ENCODE assay signal across 26 cellular contexts in genomic region chr10:42941790-42942189, GRCh38.
DNase-seq lines count a peak whose midpoint lies in the region; ATAC-seq, FAIRE-seq and TF ChIP-seq lines count a peak whose summit lies in the region.
"Had no signal": no experiment of that assay in that cellular context is flagged by ENCODE, and none has a peak within 500 bp of the region (broad histone marks: within the 10 kb centered on the region; RNA-seq: fewer than 3 reads in every experiment).

No MANE protein-coding gene starts in this region.

- no peak overlapping the region for H2AFZ ChIP-seq in SK-N-SH (ENCODE audit: low read depth)
- H2AFZ ChIP-seq in H1 (ENCODE audit: low read length) = no peak overlapping the region
- H2AFZ ChIP-seq: GM23248 had no signal

- H3K4me1 ChIP-seq in SK-N-SH (ENCODE audit: control insufficient read depth in 1 of 2, insufficient read depth in 2 of 2, low read depth in 1 of 2, low read length in 1 of 2) (peaks cover 0 to 48% of the 10 kb centered on the region in 2 experiments; a peak in 2 of 4 replicates), H1 (replicated peaks in 1 of 4; ENCODE audit: control insufficient read depth in 3 of 4, insufficient read depth in 4 of 4, low read length in 3 of 4) (no peaks in the 10 kb centered on the region; a peak in 1 of 7 replicates), spleen (peaks cover 0 to 13% (median 5%) of the 10 kb centered on the region in 6 donors)
- H3K4me1 ChIP-seq: HAP-1 had no signal

- no peak overlapping the region for H3K4ac ChIP-seq in H1 (replicated peaks; ENCODE audit: insufficient read length, low read depth, low read length)

- intact Hi-C loops in spleen (cut with DNase I; ENCODE audit: low total_unique reads) = no loop called here

- H3K4me2 ChIP-seq in SK-N-SH (no peak overlapping the region), H1 (ENCODE audit: insufficient read depth in 1 of 2, low read depth in 2 of 2, low read length in 2 of 2) (no peak overlapping the region)

- no peak for FAIRE-seq in H1 (lab: Jason Lieb, UNC)
- FAIRE-seq: GM18507, K562 had no signal

- H3K79me2 ChIP-seq in SK-N-SH (ENCODE audit: insufficient read depth) (no peaks in the 10 kb centered on the region), H1 (ENCODE audit: control insufficient read depth in 1 of 2, insufficient read depth in 2 of 2, low read length in 2 of 2) (no peaks in the 10 kb centered on the region)

- no peak overlapping the region for H2AK5ac ChIP-seq in H1 (ENCODE audit: low read depth, low read length)

- H3K9ac ChIP-seq in SK-N-SH (no peak overlapping the region), H1 (replicated peaks in 1 of 4; ENCODE audit: extremely low read depth in 1 of 4, low read depth in 3 of 4, low read length in 3 of 4) (no peak overlapping the region)
- H3K9ac ChIP-seq: GM23248 had no signal

- H3K56ac ChIP-seq in H1 (replicated peaks; ENCODE audit: insufficient read length, low read depth, low read length) = no peak overlapping the region

- H2BK20ac ChIP-seq in H1 (ENCODE audit: low read length) = no peak overlapping the region

- H3K23ac ChIP-seq in H1 (ENCODE audit: insufficient read length) = no peak overlapping the region

- H3F3A ChIP-seq in SK-N-SH (replicated peaks; ENCODE audit: insufficient read depth) = no peaks in the 10 kb centered on the region

- no peaks in the 10 kb centered on the region for H3K9me2 ChIP-seq in SK-N-SH

- no peaks in the 10 kb centered on the region for H4K20me1 ChIP-seq in SK-N-SH (ENCODE audit: insufficient read depth)
- no peaks in the 10 kb centered on the region for H4K20me1 ChIP-seq in H1 (replicated peaks in 1 of 2; ENCODE audit: control insufficient read depth in 1 of 2, insufficient read depth in 2 of 2, low read length in 2 of 2)

- H3K18ac ChIP-seq in H1 (ENCODE audit: extremely low read depth, low read length) = no peak overlapping the region

- no peaks in the 10 kb centered on the region for H3K23me2 ChIP-seq in H1 (ENCODE audit: low read depth, low read length)

- no peaks in the 10 kb centered on the region for H3K36me3 ChIP-seq in SK-N-SH (replicated peaks in 1 of 2; ENCODE audit: control insufficient read depth in 1 of 2, insufficient read depth in 2 of 2, low read length in 1 of 2)
- H3K36me3 ChIP-seq in H1 (ENCODE audit: control insufficient read depth in 2 of 4, insufficient read depth in 4 of 4, low read length in 3 of 4) = no peaks in the 10 kb centered on the region
- no peaks in the 10 kb centered on the region for H3K36me3 ChIP-seq in spleen
- H3K36me3 ChIP-seq: HAP-1 had no signal

- H3K14ac ChIP-seq in H1 (ENCODE audit: insufficient read length) = no peak overlapping the region

- TF ChIP-seq POLR2A in H1 (IDR thresholded peaks at IDR 0.05; ENCODE audit: control extremely low read depth in 1 of 2, low read depth in 2 of 2, low read length in 2 of 2) = no peak
- no peak for TF ChIP-seq POLR2A in spleen (IDR thresholded peaks at IDR 0.05)

- no peak overlapping the region for H4K5ac ChIP-seq in H1 (ENCODE audit: insufficient read length, low read depth, low read length)

- H2BK120ac ChIP-seq in H1 (replicated peaks; ENCODE audit: low read depth, low read length) = no peak overlapping the region

- H3K9me3 ChIP-seq in SK-N-SH (no peaks in the 10 kb centered on the region), H1 (ENCODE audit: insufficient read depth in 2 of 2, low read depth in 1 of 2, low read length in 1 of 2) (no peaks in the 10 kb centered on the region), spleen (no peaks in the 10 kb centered on the region)
- H3K9me3 ChIP-seq: HAP-1 had no signal

- H2BK15ac ChIP-seq in H1 (ENCODE audit: low read length) = no peak overlapping the region

- TF ChIP-seq EP300 in SK-N-SH (IDR thresholded peaks at IDR 0.05; ENCODE audit: borderline replicate concordance in 1 of 2, low read depth in 1 of 2, low read length in 1 of 2) (no peak), H1 (IDR thresholded peaks at IDR 0.05; ENCODE audit: borderline replicate concordance in 1 of 2, low read depth in 2 of 2, low read length in 2 of 2) (no peak)

- ATAC-seq in SK-N-SH treated with all-trans-retinoic acid at 6 μM for 48 hours (peak; percentile 6; the same call in 2 of the 3 replicates), HG02588 (IDR thresholded peaks at IDR 0.05; ENCODE audit: unreplicated experiment) (no peak), GM21619 (IDR thresholded peaks at IDR 0.05; ENCODE audit: unreplicated experiment) (no peak)
- ATAC-seq: K562 had no signal

- no peak for TF ChIP-seq CTCF in SK-N-SH (IDR thresholded peaks at IDR 0.05)
- TF ChIP-seq CTCF in H1 (IDR thresholded peaks at IDR 0.05; ENCODE audit: control extremely low read depth in 1 of 3, insufficient read depth in 1 of 3, low read depth in 1 of 3, low read length in 3 of 3) = no peak
- TF ChIP-seq CTCF in spleen (IDR thresholded peaks at IDR 0.05 in 8 of 11, conservative IDR thresholded peaks at IDR 0.05 in 3 of 11) = no peak

- peak overlapping the region; percentile 22; the same call in 1 of the 2 replicates for H4K8ac ChIP-seq in H1 (ENCODE audit: extremely low read depth, insufficient read depth, low read length)

- H3K79me1 ChIP-seq in H1 (ENCODE audit: low read depth, low read length) = no peaks in the 10 kb centered on the region

- no peak for TF ChIP-seq RAD21 in SK-N-SH (IDR thresholded peaks at IDR 0.05; ENCODE audit: low read length)
- TF ChIP-seq RAD21 in H1 (IDR thresholded peaks at IDR 0.05 in 1 of 2, conservative IDR thresholded peaks at IDR 0.05 in 1 of 2; ENCODE audit: low read depth in 2 of 2, low read length in 2 of 2) = no peak

- no peaks in the 10 kb centered on the region for H3K27me3 ChIP-seq in SK-N-SH (ENCODE audit: insufficient read depth)
- H3K27me3 ChIP-seq in H1 (replicated peaks in 1 of 4; ENCODE audit: control insufficient read depth in 3 of 4, extremely low read depth in 1 of 4, insufficient read depth in 3 of 4, low read length in 3 of 4) = no peaks in the 10 kb centered on the region; a peak in 2 of 7 replicates
- H3K27me3 ChIP-seq in spleen (replicated peaks in 1 of 7) = peaks cover 0 to 9% (median 0%) of the 10 kb centered on the region in 7 donors

- POLR2A ChIA-PET in SK-N-SH (lab: Yijun Ruan, JAX) = interaction anchor here (0.5 to 1.8 kb wide), 5 partner anchors 29 to 118 kb away, joined by 3 to 12 read pairs (median 3); no protein-coding TSS in a partner anchor
- POLR2A ChIA-PET in H1 (lab: Charles Lee; ENCODE audit: partially characterized antibody) = no interaction called here

- H3K27ac ChIP-seq in SK-N-SH (ENCODE audit: low read depth in 2 of 2, low read length in 1 of 2) (peak overlapping the region in 1 of 2 experiments; percentile 83; a peak in 2 of 4 replicates), H1 (ENCODE audit: low read depth, low read length) (no peak overlapping the region), spleen (no peak overlapping the region)
- H3K27ac ChIP-seq: 22Rv1, GM23248, RWPE1, SK-N-MC had no signal

- H3K4me3 ChIP-seq in SK-N-SH (ENCODE audit: low read depth in 2 of 2, low read length in 1 of 2) (no peak overlapping the region), H1 (ENCODE audit: extremely low read depth in 1 of 4, insufficient read depth in 2 of 4, low read depth in 3 of 4, low read length in 4 of 4) (no peak overlapping the region), spleen (no peak overlapping the region)
- H3K4me3 ChIP-seq: GM23248, HAP-1, K562, SK-N-MC had no signal

- no peak overlapping the region for H4K91ac ChIP-seq in H1 (replicated peaks; ENCODE audit: insufficient read length, low read length)

- DNase-seq in SK-N-SH (no peak), ELF-1 (ENCODE audit: low read depth, low spot score) (peak; percentile 0), H1 (ENCODE audit: low read depth in 1 of 2, low spot score in 2 of 2) (peak in 1 of 2 experiments; percentile 33), spleen (peak; percentile 49), cerebellum (ENCODE audit: low spot score) (no peak)
- DNase-seq: Calu3, DMS79 treated with DMSO at 0.1 percent for 48 hours, GM23248, Kasumi-1, NCI-H1436, NCI-H187, NCI-H2081 treated with DMSO at 0.1 percent for 48 hours, NCI-H2171, NCI-H226, NCI-H510A, NCI-H69, SHP77 had no signal

- CTCF ChIA-PET in SK-N-SH (lab: Yijun Ruan, JAX) (interaction anchor here (1.4 to 2.6 kb wide), 3 partner anchors 21 to 137 kb away, joined by 3 to 11 read pairs (median 4); no protein-coding TSS in a partner anchor), H1 (lab: Charles Lee; ENCODE audit: partially characterized antibody) (interaction anchor here (1.2 to 3.6 kb wide), 4 partner anchors 9 to 137 kb away, joined by 3 to 17 read pairs (median 5); no protein-coding TSS in a partner anchor)

- H2BK12ac ChIP-seq in H1 (ENCODE audit: low read depth, low read length) = no peak overlapping the region

- H2BK5ac ChIP-seq in H1 (ENCODE audit: low read depth, low read length) = no peak overlapping the region

- 83% methylated on average over 4 of the region's 5 CpGs for WGBS in SK-N-SH (ENCODE audit: low lambda C conversion rate)
- 97% methylated on average over 5 of the region's 5 CpGs; no CpG with 5 or more reads in 1 of the 2 experiments for WGBS in H1 (ENCODE audit: extremely low coverage in 1 of 2, insufficient coverage in 1 of 2, insufficient read length in 1 of 2, insufficient replicate concordance in 2 of 2, low coverage in 1 of 2, low lambda C conversion rate in 2 of 2, missing lambda C conversion rate in 1 of 2), 2 experiments
- 72 to 100% (median 81%) methylated on average over 1 to 5 of the region's 5 CpGs for WGBS in spleen, 5 donors

TF ChIP-seq in SK-N-SH treated with all-trans-retinoic acid at 6 μM for 48 hours, 23 proteins besides CTCF, POLR2A, EP300 and RAD21 (continues in another document):
- no peak for TF ChIP-seq GLIS3 (CRISPR knock-in tag; IDR thresholded peaks at IDR 0.05)
- TF ChIP-seq ZNF8 (CRISPR knock-in tag; IDR thresholded peaks at IDR 0.05) = no peak
- TF ChIP-seq RARB (CRISPR knock-in tag; IDR thresholded peaks at IDR 0.05) = no peak
- no peak for TF ChIP-seq PPARA (CRISPR knock-in tag; IDR thresholded peaks at IDR 0.05; ENCODE audit: borderline replicate concordance)
- no peak for TF ChIP-seq ISL1 (CRISPR knock-in tag; IDR thresholded peaks at IDR 0.05)
- TF ChIP-seq ZNF565 (CRISPR knock-in tag; conservative IDR thresholded peaks at IDR 0.05; ENCODE audit: low read depth) = no peak

TF ChIP-seq in SK-N-SH, 30 proteins besides CTCF, POLR2A, EP300 and RAD21:
- no peak for TF ChIP-seq SMC3 (IDR thresholded peaks at IDR 0.05; ENCODE audit: low read depth, low read length)
- no peak for TF ChIP-seq GABPA (IDR thresholded peaks at IDR 0.05; ENCODE audit: low read depth)

TF ChIP-seq in H1, 55 proteins besides CTCF, POLR2A, EP300 and RAD21:
- no peak for TF ChIP-seq E2F6 (IDR thresholded peaks at IDR 0.05)
- no peak for TF ChIP-seq MAFK (IDR thresholded peaks at IDR 0.05; ENCODE audit: low read depth, low read length)
- TF ChIP-seq SIRT6 (IDR thresholded peaks at IDR 0.05; ENCODE audit: low read length) = no peak
- TF ChIP-seq EZH2 (IDR thresholded peaks at IDR 0.05; ENCODE audit: low read depth, low read length, severe bottlenecking) = no peak

Comparison
In these comparisons a context has a peak if more than half of its experiments do, and no peak if none do; other contexts are left out.
1. DNase-seq: peak in ELF-1 (single experiment) and spleen (single experiment); none in SK-N-SH (single experiment) and cerebellum (single experiment).